9 cellular contexts compared by ENCODE assay signal in the genomic region with DNA sequence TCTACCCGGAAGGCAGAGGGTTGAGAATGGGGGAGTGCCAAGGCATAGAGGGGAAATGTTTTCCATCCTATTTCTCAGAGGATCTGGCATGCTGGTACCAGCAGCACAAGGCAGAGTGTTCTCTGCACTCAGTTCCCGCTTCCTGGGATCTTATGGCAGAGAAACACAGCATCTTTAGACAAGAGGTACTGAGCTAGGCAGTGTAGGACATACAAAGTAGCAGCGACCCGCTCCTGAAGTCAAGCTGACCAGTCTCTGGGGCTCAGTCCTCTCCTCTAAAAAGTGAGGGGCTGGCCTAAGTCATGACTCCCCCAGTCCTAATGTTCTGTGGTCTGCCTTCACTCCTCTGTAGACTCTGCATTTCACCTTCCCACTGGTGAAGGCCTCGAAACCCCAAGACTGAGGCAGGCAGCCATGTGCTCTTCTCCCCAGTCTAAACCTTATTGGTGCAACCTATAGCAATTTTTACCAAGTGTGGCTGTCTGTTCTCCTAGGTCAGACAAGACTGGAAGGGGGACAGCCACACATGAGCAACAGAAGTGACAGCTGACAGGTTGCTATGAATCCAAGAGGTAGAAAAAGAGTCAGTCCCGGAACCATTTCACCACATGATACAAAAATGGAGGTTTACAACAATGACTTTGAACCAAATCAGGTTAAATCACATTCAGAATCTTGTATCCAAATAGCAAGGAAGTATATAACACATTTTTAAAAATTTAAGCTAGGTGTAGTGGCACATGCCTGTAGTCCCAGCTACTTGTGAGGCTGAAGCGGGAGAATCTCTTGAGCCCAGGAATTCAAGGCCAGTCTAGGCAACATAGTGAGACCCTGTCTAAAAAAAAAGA. TPM values are rescaled to one million over a fixed set of nuclear protein-coding genes. Genes with fewer than 3 reads are reported as not detected.
DNase-seq lines count a peak whose midpoint lies in the region; ATAC-seq lines count a peak whose summit lies in the region.
"Had no signal": no experiment of that assay in that cellular context is flagged by ENCODE, and none has a peak within 500 bp of the region (broad histone marks: within the 10 kb centered on the region; RNA-seq: fewer than 3 reads in every experiment).

No MANE protein-coding gene starts in this region.

- no peak overlapping the region for H3K4ac ChIP-seq in mesendoderm (ENCODE audit: low read depth, low read length)

- H3K4me2 ChIP-seq in mesendoderm (ENCODE audit: low read length), result no peak overlapping the region

- H3K4me1 Mint-ChIP-seq in activated T-helper 2 cell treated with anti-CD3 and anti-CD28 coated beads, Interferon-gamma antibody, Interleukin-2, Interleukin-4, amounts not matched to agents 10 μg/mL and 5 μg/mL and 100 μg/mL, durations not matched to agents 14 hours and 24 hours and 36 hours (ENCODE audit: low read depth), result peaks cover 48% of the 10 kb centered on the region

- peaks cover 2% of the 10 kb centered on the region for H3K36me3 ChIP-seq in mesendoderm (ENCODE audit: control insufficient read depth, insufficient read depth, low read length)

- H2BK5ac ChIP-seq in mesendoderm (ENCODE audit: low read length), result peak overlapping the region; percentile 39

- WGBS in mesendoderm (ENCODE audit: extremely low coverage, insufficient coverage, low lambda C conversion rate), result no CpG with 5 or more reads among the region's 7 CpGs

- peak; percentile 35 to 43 for DNase-seq in stimulated activated CD4-positive, alpha-beta T cell treated with anti-CD3 and anti-CD28 coated beads, Interleukin-2, amount 100 ng/mL, for 24 hours
- no peak for DNase-seq in stimulated activated CD4-positive, alpha-beta T cell treated with anti-CD3 and anti-CD28 coated beads, Interleukin-12 subunit alpha, Interleukin-12 subunit beta, amount 100 ng/mL, for 4 hours
- DNase-seq in activated T-helper 2 cell treated with anti-CD3 and anti-CD28 coated beads, Interferon-gamma antibody, Interleukin-2, Interleukin-4, amounts not matched to agents 10 μg/mL and 5 μg/mL and 100 μg/mL, durations not matched to agents 14 hours and 24 hours and 36 hours (ENCODE audit: low spot score), result no peak
- DNase-seq in mesendoderm (no peak), NCI-H128 (lab: John Stamatoyannopoulos, UW; ENCODE audit: unreplicated experiment) (no peak)
- DNase-seq: DMS53 had no signal

- H3K9ac ChIP-seq in mesendoderm (ENCODE audit: low read length), result peak overlapping the region; percentile 37

- ATAC-seq in GM18517 (IDR thresholded peaks at IDR 0.05; ENCODE audit: unreplicated experiment) (no peak), HG02885 (IDR thresholded peaks at IDR 0.05; ENCODE audit: poor library complexity, unreplicated experiment) (no peak), HG03039 (IDR thresholded peaks at IDR 0.05; ENCODE audit: unreplicated experiment) (no peak)

- no peak overlapping the region for H3K18ac ChIP-seq in mesendoderm (ENCODE audit: low read length)

- H4K5ac ChIP-seq in mesendoderm (ENCODE audit: low read length), result no peak overlapping the region

- H3K27ac ChIP-seq in mesendoderm (ENCODE audit: low read depth, low read length), result peak overlapping the region; percentile 71

- no peak overlapping the region for H2BK15ac ChIP-seq in mesendoderm (replicated peaks; ENCODE audit: low read depth)

- no peaks in the 10 kb centered on the region for H3K9me3 Mint-ChIP-seq in activated T-helper 2 cell treated with anti-CD3 and anti-CD28 coated beads, Interferon-gamma antibody, Interleukin-2, Interleukin-4, amounts not matched to agents 10 μg/mL and 5 μg/mL and 100 μg/mL, durations not matched to agents 14 hours and 24 hours and 36 hours

- H3K27me3 Mint-ChIP-seq in activated T-helper 2 cell treated with anti-CD3 and anti-CD28 coated beads, Interferon-gamma antibody, Interleukin-2, Interleukin-4, amounts not matched to agents 10 μg/mL and 5 μg/mL and 100 μg/mL, durations not matched to agents 14 hours and 24 hours and 36 hours (ENCODE audit: low read depth), result no peaks in the 10 kb centered on the region

- no peaks in the 10 kb centered on the region for H3K27me3 ChIP-seq in mesendoderm (ENCODE audit: insufficient read depth, low read length, poor library complexity)

- H3K4me3 Mint-ChIP-seq in activated T-helper 2 cell treated with anti-CD3 and anti-CD28 coated beads, Interferon-gamma antibody, Interleukin-2, Interleukin-4, amounts not matched to agents 10 μg/mL and 5 μg/mL and 100 μg/mL, durations not matched to agents 14 hours and 24 hours and 36 hours (ENCODE audit: low read depth), result peak overlapping the region; percentile 99

- peak overlapping the region; percentile 5 for H2AK5ac ChIP-seq in mesendoderm (ENCODE audit: low read length)

- H3K4me3 ChIP-seq in mesendoderm (ENCODE audit: low read length), result no peak overlapping the region

- H3K79me1 ChIP-seq in mesendoderm (ENCODE audit: low read length), result no peaks in the 10 kb centered on the region

- H3K56ac ChIP-seq in mesendoderm (ENCODE audit: low read length), result peak overlapping the region; percentile 76

- H3K79me2 ChIP-seq in mesendoderm (ENCODE audit: control insufficient read depth, insufficient read depth, low read length), result no peaks in the 10 kb centered on the region

- no peak overlapping the region for H3K23ac ChIP-seq in mesendoderm (ENCODE audit: low read length)

- intact Hi-C loops in activated T-helper 2 cell treated with anti-CD3 and anti-CD28 coated beads, Interferon-gamma antibody, Interleukin-2, Interleukin-4, amounts not matched to agents 10 μg/mL and 5 μg/mL and 100 μg/mL, durations not matched to agents 14 hours and 24 hours and 36 hours (cut with micrococcal nuclease), result loop anchor here (5.0 to 10.0 kb wide), 4 partner anchors 292 to 1487 kb away; partner anchors contain the start of gene SRSF1

- H3K36me3 Mint-ChIP-seq in activated T-helper 2 cell treated with anti-CD3 and anti-CD28 coated beads, Interferon-gamma antibody, Interleukin-2, Interleukin-4, amounts not matched to agents 10 μg/mL and 5 μg/mL and 100 μg/mL, durations not matched to agents 14 hours and 24 hours and 36 hours (ENCODE audit: low read depth), result peaks cover 62% of the 10 kb centered on the region

- H3K27ac Mint-ChIP-seq in activated T-helper 2 cell treated with anti-CD3 and anti-CD28 coated beads, Interferon-gamma antibody, Interleukin-2, Interleukin-4, amounts not matched to agents 10 μg/mL and 5 μg/mL and 100 μg/mL, durations not matched to agents 14 hours and 24 hours and 36 hours, result peak overlapping the region; percentile 99

- peaks cover 24% of the 10 kb centered on the region for H3K4me1 ChIP-seq in mesendoderm (ENCODE audit: control insufficient read depth, low read depth, low read length)

- no peak overlapping the region for H2BK120ac ChIP-seq in mesendoderm (ENCODE audit: low read depth, low read length)

- H4K8ac ChIP-seq in mesendoderm (ENCODE audit: low read depth, low read length), result no peak overlapping the region

RNA-seq across cellular contexts. Expression of gene TSPOAP1, which starts 11.4 kb away (rescaled TPM):
- 21.9 and 22.3 TPM in 2 replicates for total RNA-seq in activated T-helper 2 cell treated with anti-CD3 and anti-CD28 coated beads, Interferon-gamma antibody, Interleukin-2, Interleukin-4, amounts not matched to agents 10 μg/mL and 5 μg/mL and 100 μg/mL, durations not matched to agents 14 hours and 24 hours and 36 hours
- polyA plus RNA-seq in mesendoderm (2013, experiment 1 of 2), result 0.93 TPM
- polyA plus RNA-seq in mesendoderm (2013, experiment 2 of 2), result 0.78 TPM

RNA-seq across cellular contexts. Expression of gene SUPT4H1, which starts 12.0 kb away (rescaled TPM):
- total RNA-seq in activated T-helper 2 cell treated with anti-CD3 and anti-CD28 coated beads, Interferon-gamma antibody, Interleukin-2, Interleukin-4, amounts not matched to agents 10 μg/mL and 5 μg/mL and 100 μg/mL, durations not matched to agents 14 hours and 24 hours and 36 hours, result 153 and 160 TPM in 2 replicates
- 97.5 TPM for polyA plus RNA-seq in mesendoderm (2013, experiment 1 of 2)
- 99.4 TPM for polyA plus RNA-seq in mesendoderm (2013, experiment 2 of 2)

RNA-seq across cellular contexts. Expression of gene MPO, which starts 59.3 kb away (rescaled TPM):
- not detected in 2 replicates for total RNA-seq in activated T-helper 2 cell treated with anti-CD3 and anti-CD28 coated beads, Interferon-gamma antibody, Interleukin-2, Interleukin-4, amounts not matched to agents 10 μg/mL and 5 μg/mL and 100 μg/mL, durations not matched to agents 14 hours and 24 hours and 36 hours
- 0.03 TPM for polyA plus RNA-seq in mesendoderm (2013, experiment 1 of 2)
- 0.08 TPM for polyA plus RNA-seq in mesendoderm (2013, experiment 2 of 2)

Comparison
In these comparisons a context has a peak if more than half of its experiments do, and no peak if none do; other contexts are left out.
1. DNase-seq: peak in stimulated activated CD4-positive, alpha-beta T cell treated with anti-CD3 and anti-CD28 coated beads, Interleukin-2, amount 100 ng/mL, for 24 hours (2 of 2); none in stimulated activated CD4-positive, alpha-beta T cell treated with anti-CD3 and anti-CD28 coated beads, Interleukin-12 subunit alpha, Interleukin-12 subunit beta, amount 100 ng/mL, for 4 hours (single experiment), activated T-helper 2 cell treated with anti-CD3 and anti-CD28 coated beads, Interferon-gamma antibody, Interleukin-2, Interleukin-4, amounts not matched to agents 10 μg/mL and 5 μg/mL and 100 μg/mL, durations not matched to agents 14 hours and 24 hours and 36 hours (single experiment), mesendoderm (single experiment) and NCI-H128 (single experiment).